In genomic region chr10:104242545-104242944, GRCh38 we compare ENCODE assay signal across 19 cellular contexts. TPM values are rescaled to one million over a fixed set of nuclear protein-coding genes. Genes with fewer than 3 reads are reported as not detected.
"Had no signal": no experiment of that assay in that cellular context is flagged by ENCODE, and none has a peak within 500 bp of the region (broad histone marks: within the 10 kb centered on the region; RNA-seq: fewer than 3 reads in every experiment).

No MANE protein-coding gene starts in this region.

- H3K27ac ChIP-seq: Peyer's patch had no signal

- H3K36me3 ChIP-seq: Peyer's patch had no signal

- H3K9me3 Mint-ChIP-seq: activated naive CD4-positive, alpha-beta T cell treated with anti-CD3 and anti-CD28 coated beads for 36 hours; activated T-cell treated with anti-CD3 and anti-CD28 coated beads, Interleukin-2, amount 50 U/mL, for 4 hours had no signal

- DNase-seq: activated CD4-positive, alpha-beta T cell treated with anti-CD3 and anti-CD28 coated beads, Interleukin-2, amount 10 ng/mL, durations not matched to agents 24 days and 14 days; activated CD4-positive, alpha-beta T cell treated with anti-CD3 and anti-CD28 coated beads, Interleukin-2, amount 50 U/mL, for 48 hours; activated CD4-positive, CD25-positive, alpha-beta regulatory T cell treated with anti-CD3 and anti-CD28 coated beads, Interleukin-2, amount 50 U/mL, for 72 hours; activated CD8-positive, alpha-beta memory T cell treated with anti-CD3 and anti-CD28 coated beads for 24 hours; activated effector memory CD4-positive, alpha-beta T cell treated with anti-CD3 and anti-CD28 coated beads, Interleukin-2, amount 50 U/mL, for 16 hours; activated naive CD4-positive, alpha-beta T cell treated with anti-CD3 and anti-CD28 coated beads for 36 hours; activated T-cell treated with anti-CD3 and anti-CD28 coated beads, Interleukin-2, amount 50 U/mL, for 4 hours; MM.1S; NCI-H146; NCI-H187 treated with DMSO at 0.1 percent for 48 hours; NCI-H2081 treated with DMSO at 0.1 percent for 48 hours; NCI-H446; NCI-H524; Peyer's patch; SHP77 treated with DMSO at 0.1 percent for 48 hours; T-helper 17 cell; T-helper 9 cell had no signal

- H3K4me3 ChIP-seq: Peyer's patch had no signal

- H3K4me1 Mint-ChIP-seq: T-helper 17 cell, WTC11 had no signal

- H3K4me3 Mint-ChIP-seq: activated CD4-positive, alpha-beta T cell treated with anti-CD3 and anti-CD28 coated beads, Interleukin-2, amount 10 ng/mL, durations not matched to agents 24 days and 14 days; activated naive CD4-positive, alpha-beta T cell treated with anti-CD3 and anti-CD28 coated beads for 36 hours; activated naive CD8-positive, alpha-beta T cell; activated T-cell treated with anti-CD3 and anti-CD28 coated beads, Interleukin-2, amount 50 U/mL, for 4 hours; T-helper 17 cell; WTC11 had no signal

- H3K27me3 ChIP-seq: Peyer's patch had no signal

- H3K36me3 Mint-ChIP-seq: activated naive CD8-positive, alpha-beta T cell had no signal

- H3K4me1 ChIP-seq: Peyer's patch had no signal

- H3K27ac Mint-ChIP-seq: activated CD4-positive, alpha-beta T cell treated with anti-CD3 and anti-CD28 coated beads, Interleukin-2, amount 10 ng/mL, durations not matched to agents 24 days and 14 days; activated naive CD4-positive, alpha-beta T cell treated with anti-CD3 and anti-CD28 coated beads for 36 hours; activated naive CD8-positive, alpha-beta T cell; T-helper 17 cell; WTC11 had no signal

RNA-seq across cellular contexts. Expression of gene CFAP43, which starts 10.4 kb away (rescaled TPM):
- total RNA-seq: activated CD4-positive, alpha-beta T cell treated with anti-CD3 and anti-CD28 coated beads, Interleukin-2, amount 10 ng/mL, durations not matched to agents 24 days and 14 days; activated naive CD4-positive, alpha-beta T cell treated with anti-CD3 and anti-CD28 coated beads for 36 hours; T-helper 17 cell had no signal
